Comparison of ENCODE assay signal across 18 cellular contexts in genomic region chr13:44806841-44807240, GRCh38.
DNase-seq lines count a peak whose midpoint lies in the region; ATAC-seq and TF ChIP-seq lines count a peak whose summit lies in the region.
"Had no signal": no experiment of that assay in that cellular context is flagged by ENCODE, and none has a peak within 500 bp of the region (broad histone marks: within the 10 kb centered on the region; RNA-seq: fewer than 3 reads in every experiment).

No MANE protein-coding gene starts in this region.

- H3K27ac Mint-ChIP-seq in brain = peak overlapping the region in 3 of 5 experiments; percentile 24 to 74 (median 73)

- H3K4me3 Mint-ChIP-seq in brain = no peak overlapping the region
- H3K4me3 Mint-ChIP-seq: CD14-positive monocyte had no signal

- no peak for ATAC-seq in GM18517 (IDR thresholded peaks at IDR 0.05; ENCODE audit: unreplicated experiment)
- ATAC-seq in GM18868 (IDR thresholded peaks at IDR 0.05; ENCODE audit: unreplicated experiment) = no peak
- ATAC-seq: HCT116, K562 had no signal

- peaks cover 5% of the 10 kb centered on the region for H3K27me3 Mint-ChIP-seq in brain

- H3K9me3 Mint-ChIP-seq in brain = peaks cover 0 to 6% (median 0%) of the 10 kb centered on the region in 5 experiments

- TF ChIP-seq CTCF in brain (conservative IDR thresholded peaks at IDR 0.05) = no peak

- peaks cover 41% of the 10 kb centered on the region for H3K4me1 Mint-ChIP-seq in brain

- no peaks in the 10 kb centered on the region for H3K36me3 Mint-ChIP-seq in brain
- H3K36me3 Mint-ChIP-seq: CD14-positive monocyte had no signal

- DNase-seq in Ammon's horn (ENCODE audit: low spot score) (peak; percentile 66), medulla oblongata (ENCODE audit: extremely low spot score) (peak; percentile 49), putamen (ENCODE audit: low spot score) (peak; percentile 21), HuH-7 (ENCODE audit: low spot score) (no peak), NCI-H2196 (lab: John Stamatoyannopoulos, UW; ENCODE audit: unreplicated experiment) (no peak)
- DNase-seq: DMS53, NCI-H1436 treated with DMSO at 0.1 percent for 48 hours, NCI-H2081, NCI-H2227 treated with DMSO at 0.1 percent for 48 hours, NCI-H524 treated with DMSO at 0.1 percent for 48 hours, OCI-M1, SJCRH30 had no signal

Comparison
In these comparisons a context has a peak if more than half of its experiments do, and no peak if none do; other contexts are left out.
1. DNase-seq: peak in Ammon's horn (single experiment), medulla oblongata (single experiment) and putamen (single experiment); none in HuH-7 (single experiment) and NCI-H2196 (single experiment).